In genomic region chr12:113581342-113581741, GRCh38 we compare ENCODE assay signal across 7 cellular contexts.
"Had no signal": no experiment of that assay in that cellular context is flagged by ENCODE, and none has a peak within 500 bp of the region (broad histone marks: within the 10 kb centered on the region; RNA-seq: fewer than 3 reads in every experiment).

No MANE protein-coding gene starts in this region.

- DNase-seq: H9, HCEC 1CT, HFFc6, KG1 had no signal

- H3K4me3 Mint-ChIP-seq: GM23338, H9, HFFc6 had no signal

- H3K4me3 ChIP-seq: GM23338 had no signal

- H3K4me2 ChIP-seq: GM23338 had no signal

- H3K4me1 Mint-ChIP-seq: IgD-negative memory B cell had no signal

- H3K36me3 Mint-ChIP-seq: IgD-negative memory B cell had no signal

- H3K27ac Mint-ChIP-seq: GM23338, H9, HFFc6, IgD-negative memory B cell had no signal

- H2AFZ ChIP-seq: GM23338 had no signal

- H3K27ac ChIP-seq: HL-60 had no signal
